ENCODE assay signal across 32 cellular contexts in the genomic region with DNA sequence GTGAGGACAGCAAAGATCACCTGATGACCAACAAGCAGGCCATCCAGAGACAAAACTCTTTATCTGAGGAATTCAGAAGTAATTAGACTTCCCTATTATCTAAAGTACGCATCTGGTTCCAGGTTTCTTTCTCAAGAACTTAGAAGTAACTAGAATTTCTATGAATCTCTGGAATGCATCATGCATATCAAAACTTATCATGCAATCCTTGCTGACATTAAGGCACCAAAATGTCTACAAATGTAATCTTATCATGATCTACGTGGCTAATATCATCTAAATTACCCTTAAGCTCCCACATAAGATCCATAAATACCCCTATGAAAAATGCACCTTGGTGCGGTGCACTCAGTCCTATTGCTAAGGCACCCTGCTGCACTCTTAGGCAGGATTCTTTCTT.
DNase-seq lines count a peak whose midpoint lies in the region; FAIRE-seq and TF ChIP-seq lines count a peak whose summit lies in the region.
"Had no signal": no experiment of that assay in that cellular context is flagged by ENCODE, and none has a peak within 500 bp of the region (broad histone marks: within the 10 kb centered on the region; RNA-seq: fewer than 3 reads in every experiment).

No MANE protein-coding gene starts in this region.

- no peak overlapping the region for H2AK5ac ChIP-seq in trophoblast cell (ENCODE audit: low read length)

- H2BK120ac ChIP-seq in trophoblast cell (ENCODE audit: insufficient read depth, low read length, poor library complexity): no peak overlapping the region

- H2AFZ ChIP-seq in trophoblast cell (ENCODE audit: insufficient read depth, low read length, poor library complexity): no peak overlapping the region

- no peaks in the 10 kb centered on the region for H3K79me2 ChIP-seq in trophoblast cell (ENCODE audit: control insufficient read depth, insufficient read depth, low read length, poor library complexity)

- no peak overlapping the region for H4K12ac ChIP-seq in trophoblast cell (ENCODE audit: low read depth, low read length)

- DNase-seq in H54 (ENCODE audit: insufficient read length, low spot score): no peak
- DNase-seq in trophoblast cell: peak; percentile 37 to 97
- peak; percentile 4 for DNase-seq in retinal pigment epithelial cell (ENCODE audit: low read depth)
- DNase-seq in GDM1 (lab: John Stamatoyannopoulos, UW): no peak
- DNase-seq in activated CD4-positive, CD25-positive, alpha-beta regulatory T cell (lab: John Stamatoyannopoulos, UW): no peak
- DNase-seq in NCI-H1436 treated with DMSO at 0.1 percent for 48 hours (lab: John Stamatoyannopoulos, UW): no peak
- DNase-seq: 8988T; ACHN; AML-193; BE2C; C1 segment of cervical spinal cord; Caco-2; Calu3; CD4-positive, alpha-beta memory T cell; CD4-positive, alpha-beta T cell; CD4-positive, CD25-positive, alpha-beta regulatory T cell; CD8-positive, alpha-beta memory T cell; CD8-positive, alpha-beta T cell; COR-L47; DMS 273 treated with DMSO at 0.1 percent for 48 hours; DMS153; DMS53; DMS79; DMS79 treated with DMSO at 0.1 percent for 48 hours; DND-41; EL had no signal

- no peak overlapping the region for H3K4me2 ChIP-seq in trophoblast cell (ENCODE audit: low read length)
- H3K4me2 ChIP-seq: A549; BLaER1; BLaER1 treated with 17β-estradiol and CSF1 and Interleukin-3, amounts not matched to agents 10 nM and 100 nM had no signal

- no peaks in the 10 kb centered on the region for H3K79me1 ChIP-seq in trophoblast cell (ENCODE audit: low read length)

- no peak overlapping the region for H3K23ac ChIP-seq in trophoblast cell (ENCODE audit: low read length)

- H3K27me3 ChIP-seq in trophoblast cell (ENCODE audit: insufficient read depth, low read length): no peaks in the 10 kb centered on the region
- H3K27me3 ChIP-seq: BE2C; BLaER1; BLaER1 treated with 17β-estradiol and CSF1 and Interleukin-3, amounts not matched to agents 10 nM and 100 nM had no signal

- H3K4me3 ChIP-seq in trophoblast cell (ENCODE audit: low read depth, low read length) (no peak overlapping the region), retinal pigment epithelial cell (ENCODE audit: low read length) (no peak overlapping the region)
- H3K4me3 ChIP-seq: A549; BLaER1; BLaER1 treated with 17β-estradiol and CSF1 and Interleukin-3, amounts not matched to agents 10 nM and 100 nM had no signal

- H4K8ac ChIP-seq in trophoblast cell (ENCODE audit: low read depth, low read length): no peak overlapping the region

- FAIRE-seq in H54 (lab: Jason Lieb, UNC): peak; percentile 69
- FAIRE-seq: A549, D721Med had no signal

- peaks cover 1% of the 10 kb centered on the region for H3K9me3 ChIP-seq in trophoblast cell (ENCODE audit: insufficient read depth, low read depth, low read length)
- H3K9me3 ChIP-seq: BE2C, Caco-2 had no signal

- no peak for TF ChIP-seq POLR2A in H54 (IDR thresholded peaks at IDR 0.05; ENCODE audit: low read depth, low read length)

- no peak for TF ChIP-seq CTCF in retinal pigment epithelial cell (conservative IDR thresholded peaks at IDR 0.05; ENCODE audit: low read depth, low read length)

- no peak overlapping the region for H4K91ac ChIP-seq in trophoblast cell (ENCODE audit: low read depth, low read length)

- no peak overlapping the region for H3K4ac ChIP-seq in trophoblast cell (ENCODE audit: low read depth, low read length)

- H2BK5ac ChIP-seq in trophoblast cell (ENCODE audit: low read depth, low read length, poor library complexity): no peak overlapping the region

- no CpG with 5 or more reads among the region's 3 CpGs for WGBS in trophoblast cell (ENCODE audit: extremely low coverage, insufficient coverage, insufficient read length)

- no peaks in the 10 kb centered on the region for H3K36me3 ChIP-seq in trophoblast cell (ENCODE audit: control insufficient read depth in 1 of 2, insufficient read depth in 2 of 2, low read length in 2 of 2)
- H3K36me3 ChIP-seq: BE2C; BLaER1; BLaER1 treated with 17β-estradiol and CSF1 and Interleukin-3, amounts not matched to agents 10 nM and 100 nM had no signal

- H3K27ac ChIP-seq in trophoblast cell (ENCODE audit: low read depth, low read length): no peak overlapping the region
- H3K27ac ChIP-seq: 22Rv1; A549; BLaER1; BLaER1 treated with 17β-estradiol and CSF1 and Interleukin-3, amounts not matched to agents 10 nM and 100 nM; C4-2B had no signal

- no peaks in the 10 kb centered on the region for H3K4me1 ChIP-seq in trophoblast cell (ENCODE audit: control insufficient read depth in 1 of 2, insufficient read depth in 2 of 2, low read length in 2 of 2)
- H3K4me1 ChIP-seq: A549; BE2C; BLaER1; BLaER1 treated with 17β-estradiol and CSF1 and Interleukin-3, amounts not matched to agents 10 nM and 100 nM; Caco-2 had no signal

- no peak overlapping the region for H2BK12ac ChIP-seq in trophoblast cell (ENCODE audit: low read length)

- H3K9ac ChIP-seq in trophoblast cell (ENCODE audit: low read length): no peak overlapping the region
- H3K9ac ChIP-seq: BLaER1; BLaER1 treated with 17β-estradiol and CSF1 and Interleukin-3, amounts not matched to agents 10 nM and 100 nM had no signal

- no peak overlapping the region for H3K18ac ChIP-seq in trophoblast cell (ENCODE audit: low read length)

- no peak overlapping the region for H3K14ac ChIP-seq in trophoblast cell (ENCODE audit: low read length)

Comparison
In these comparisons a context has a peak if more than half of its experiments do, and no peak if none do; other contexts are left out.
1. DNase-seq: peak in trophoblast cell (2 of 2) and retinal pigment epithelial cell (single experiment); none in H54 (single experiment), GDM1 (single experiment), activated CD4-positive, CD25-positive, alpha-beta regulatory T cell (0 of 4) and NCI-H1436 treated with DMSO at 0.1 percent for 48 hours (single experiment).